ENCODE assay signal across 8 cellular contexts in genomic region chr2:230068658-230069080, GRCh38. TPM values are rescaled to one million over a fixed set of nuclear protein-coding genes. Genes with fewer than 3 reads are reported as not detected.
DNase-seq lines count a peak whose midpoint lies in the region; ATAC-seq and TF ChIP-seq lines count a peak whose summit lies in the region.

SLC16A14 (minus strand) TSS chr2:230068924; CDS start chr2:230059352, 9,572 bp downstream.

- H4K20me1 ChIP-seq in BLaER1 treated with 17β-estradiol and CSF1 and Interleukin-3, amounts not matched to agents 10 nM and 100 nM = no peaks in the 10 kb centered on the region

- H3K4me2 ChIP-seq in BLaER1 treated with 17β-estradiol and CSF1 and Interleukin-3, amounts not matched to agents 10 nM and 100 nM = peak within 1 kb of the TSS; percentile 88 to 100 (median 99)

- H3K27ac ChIP-seq in BLaER1 treated with 17β-estradiol and CSF1 and Interleukin-3, amounts not matched to agents 10 nM and 100 nM = peak within 1 kb of the TSS in 9 of 11 experiments; percentile 27 to 74 (median 67); a peak in 17 of 22 replicates
- H3K27ac ChIP-seq in layer of hippocampus (ENCODE audit: low read depth, low read length) = peak within 1 kb of the TSS; percentile 78

- ATAC-seq in GM19452 (IDR thresholded peaks at IDR 0.05; ENCODE audit: unreplicated experiment) (peak; percentile 8), SK-N-SH treated with all-trans-retinoic acid at 6 μM for 48 hours (peak; percentile 69)

- H3K36me3 ChIP-seq in BLaER1 treated with 17β-estradiol and CSF1 and Interleukin-3, amounts not matched to agents 10 nM and 100 nM = no peaks in the 10 kb centered on the region

- H3K9me3 ChIP-seq in BLaER1 treated with 17β-estradiol and CSF1 and Interleukin-3, amounts not matched to agents 10 nM and 100 nM (replicated peaks in 1 of 11) = no peaks in the 10 kb centered on the region

- peak within 1 kb of the TSS; percentile 60 to 77 (median 70) for H3K4me3 ChIP-seq in BLaER1 treated with 17β-estradiol and CSF1 and Interleukin-3, amounts not matched to agents 10 nM and 100 nM
- peak within 1 kb of the TSS; percentile 60 for H3K4me3 ChIP-seq in choroid plexus epithelial cell (ENCODE audit: low read depth, low read length)

- peaks cover 14 to 31% (median 23%) of the 10 kb centered on the region in 11 experiments; a peak in 16 of 22 replicates for H3K27me3 ChIP-seq in BLaER1 treated with 17β-estradiol and CSF1 and Interleukin-3, amounts not matched to agents 10 nM and 100 nM
- no peaks in the 10 kb centered on the region for H3K27me3 ChIP-seq in layer of hippocampus (ENCODE audit: control insufficient read depth, insufficient read depth, low read length)

- H3K9ac ChIP-seq in BLaER1 treated with 17β-estradiol and CSF1 and Interleukin-3, amounts not matched to agents 10 nM and 100 nM = peak within 1 kb of the TSS; percentile 63 to 83 (median 76)

- DNase-seq in LHCN-M2 (ENCODE audit: low read depth) = peak; percentile 38
- DNase-seq in choroid plexus epithelial cell (ENCODE audit: low read depth) = peak; percentile 76
- peak; percentile 11 for DNase-seq in stimulated activated CD4-positive, alpha-beta T cell treated with anti-CD3 and anti-CD28 coated beads, Interleukin-4, amount 100 ng/mL, for 24 hours
- DNase-seq in foreskin melanocyte = no peak

- peak; percentile 63 for TF ChIP-seq CTCF in choroid plexus epithelial cell (conservative IDR thresholded peaks at IDR 0.05; ENCODE audit: low read depth, low read length)

- peaks cover 5 to 23% (median 14%) of the 10 kb centered on the region in 10 experiments; a peak in 18 of 20 replicates for H3K4me1 ChIP-seq in BLaER1 treated with 17β-estradiol and CSF1 and Interleukin-3, amounts not matched to agents 10 nM and 100 nM

TF ChIP-seq in SK-N-SH treated with all-trans-retinoic acid at 6 μM for 48 hours, 23 proteins besides CTCF, POLR2A, EP300 and RAD21:
- TF ChIP-seq POU6F1 (CRISPR knock-in tag; IDR thresholded peaks at IDR 0.05; ENCODE audit: borderline replicate concordance, low read depth) = no peak

RNA-seq across cellular contexts. Expression of gene SLC16A14, which starts in this region (rescaled TPM):
- 0.11 TPM in 1 of 2 replicates, not detected in the other for total RNA-seq in LHCN-M2 (2014; rRNA removed)
- 0.30 TPM for polyA plus RNA-seq in LHCN-M2 (2012)

Comparison
In these comparisons a context has a peak if more than half of its experiments do, and no peak if none do; other contexts are left out.
1. Peak in DNase-seq in LHCN-M2; RNA of the gene not detected or under 1 TPM.